ENCODE assay signal across 8 cellular contexts in genomic region chr2:25041928-25042320, GRCh38. TPM values are rescaled to one million over a fixed set of nuclear protein-coding genes. Genes with fewer than 3 reads are reported as not detected.
DNase-seq lines count a peak whose midpoint lies in the region; ATAC-seq and TF ChIP-seq lines count a peak whose summit lies in the region.

Gene EFR3B, plus strand, starts transcription at chr2:25042076. Its CDS starts 237 bp downstream, at chr2:25042313.

- H3K27ac ChIP-seq in BLaER1 = no peak within 1 kb of the TSS
- H3K27ac ChIP-seq in left lung = peak within 1 kb of the TSS; percentile 39 to 75

- H3K4me1 ChIP-seq in BLaER1 = peaks cover 19% of the 10 kb centered on the region
- H3K4me1 ChIP-seq in left lung = peaks cover 9 to 21% of the 10 kb centered on the region in 2 donors

- peak within 1 kb of the TSS; percentile 100 for H3K4me2 ChIP-seq in BLaER1

- DNase-seq in NCI-H526 treated with DMSO at 0.1 percent for 48 hours (lab: John Stamatoyannopoulos, UW) = peak; percentile 86
- DNase-seq in activated CD4-positive, alpha-beta T cell treated with anti-CD3 and anti-CD28 coated beads, Interleukin-2, amount 50 U/mL, for 24 hours (ENCODE audit: low read depth in 1 of 2, low spot score in 1 of 2) = peak; percentile 70 to 78
- DNase-seq in dedifferentiated amniotic fluid mesenchymal stem cell (ENCODE audit: extremely low spot score) = peak; percentile 90
- DNase-seq in left lung = peak; percentile 96 to 97
- DNase-seq in stimulated activated CD4-positive, alpha-beta T cell treated with anti-CD3 and anti-CD28 coated beads, Interleukin-2, amount 100 ng/mL, for 24 hours = peak; percentile 91 to 92

- H3K36me3 ChIP-seq in BLaER1 (no peaks in the 10 kb centered on the region), left lung (no peaks in the 10 kb centered on the region)

- peaks cover 28% of the 10 kb centered on the region for H4K20me1 ChIP-seq in BLaER1

- intact Hi-C loops in left lung (cut with DNase I) = no loop called here

- H3K4me3 ChIP-seq in BLaER1 = peak within 1 kb of the TSS; percentile 77
- H3K4me3 ChIP-seq in left lung = peak within 1 kb of the TSS; percentile 64 to 90

- H3K27me3 ChIP-seq in BLaER1 (peaks cover 56% of the 10 kb centered on the region), left lung (peaks cover 0 to 60% of the 10 kb centered on the region in 2 donors)

- H3K9me3 ChIP-seq in BLaER1 (no peaks in the 10 kb centered on the region), left lung (no peaks in the 10 kb centered on the region)

- no peak for TF ChIP-seq CTCF in left lung (IDR thresholded peaks at IDR 0.05)

- ATAC-seq in GM19351 (IDR thresholded peaks at IDR 0.05; ENCODE audit: unreplicated experiment) (peak; percentile 95), HG03460 (IDR thresholded peaks at IDR 0.05; ENCODE audit: unreplicated experiment) (peak; percentile 94), left lung (peak; percentile 97)

- peak within 1 kb of the TSS; percentile 65 for H3K9ac ChIP-seq in BLaER1

RNA-seq across cellular contexts. Expression of gene EFR3B, which starts in this region (rescaled TPM):
- total RNA-seq in left lung = 1 to 10 TPM; 2.4 to 9.2 TPM
